Comparison of ENCODE assay signal across 10 cellular contexts in the genomic region with DNA sequence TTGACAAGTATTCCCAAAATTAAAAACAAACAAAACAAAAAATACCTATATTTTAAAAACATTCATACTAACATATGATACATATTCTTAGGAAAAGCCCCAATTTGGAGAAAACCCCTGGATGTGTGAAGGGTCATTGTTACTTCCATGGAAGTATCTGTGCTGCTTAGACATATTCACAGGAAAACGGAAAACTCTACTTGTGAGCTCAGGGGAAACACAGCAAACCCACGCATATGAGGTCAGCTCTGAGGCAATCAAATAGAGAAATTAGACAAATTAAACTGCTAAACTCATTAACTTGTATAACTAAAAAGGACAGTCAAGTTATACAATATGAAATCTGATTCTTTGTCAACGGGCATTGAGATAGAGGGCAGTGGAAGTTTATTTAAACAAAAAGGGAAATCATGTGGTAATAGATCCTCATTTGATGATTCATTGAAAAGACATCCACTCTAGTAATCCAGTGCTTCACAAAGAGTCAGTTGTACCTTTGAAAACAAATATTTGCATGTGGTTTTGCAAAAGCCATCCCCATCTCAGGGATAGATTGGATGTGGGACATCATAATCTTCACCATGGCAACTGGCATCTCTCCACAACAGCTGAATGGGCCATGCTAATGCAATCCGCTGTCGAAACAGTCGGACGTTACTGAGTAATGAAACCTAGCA.
DNase-seq lines count a peak whose midpoint lies in the region; ATAC-seq and TF ChIP-seq lines count a peak whose summit lies in the region.
"Had no signal": no experiment of that assay in that cellular context is flagged by ENCODE, and none has a peak within 500 bp of the region (broad histone marks: within the 10 kb centered on the region; RNA-seq: fewer than 3 reads in every experiment).

No MANE protein-coding gene starts in this region.

- ATAC-seq in lung (ENCODE audit: insufficient read depth, low FRiP score) (peak; percentile 53), GM19395 (IDR thresholded peaks at IDR 0.05; ENCODE audit: unreplicated experiment) (no peak)

- H3K27me3 ChIP-seq in lung (ENCODE audit: control insufficient read depth, insufficient read depth), result no peaks in the 10 kb centered on the region

- H3K4me3 ChIP-seq in astrocyte of the cerebellum (ENCODE audit: low read depth, low read length) (no peak overlapping the region), lung (no peak overlapping the region)

- peak; percentile 38 for DNase-seq in DMS79 (lab: John Stamatoyannopoulos, UW)
- DNase-seq in NCI-H2107 (lab: John Stamatoyannopoulos, UW), result peak; percentile 15
- peak; percentile 91 for DNase-seq in astrocyte of the cerebellum (ENCODE audit: low read depth)
- DNase-seq in lung (ENCODE audit: low spot score), result no peak
- DNase-seq in iPS-NIHi7 (ENCODE audit: extremely low spot score), result no peak
- no peak for DNase-seq in activated CD4-positive, alpha-beta T cell treated with anti-CD3 and anti-CD28 coated beads, Interleukin-2, amount 50 U/mL, for 4 hours
- DNase-seq in pons (ENCODE audit: low spot score), result no peak
- DNase-seq: activated CD8-positive, alpha-beta memory T cell treated with anti-CD3 and anti-CD28 coated beads, Interleukin-2, amount 50 U/mL, for 48 hours; OCI-M1 had no signal

- no peaks in the 10 kb centered on the region for H3K9me3 ChIP-seq in lung (ENCODE audit: control insufficient read depth in 2 of 2, insufficient read depth in 1 of 2, low read length in 1 of 2)

- WGBS in lung, 2 donors, result 77 to 81% methylated on average over 7 of the region's 7 CpGs

- H3K27ac ChIP-seq in lung (ENCODE audit: low read depth in 1 of 2, low read length in 1 of 2), result no peak overlapping the region

- no peak for TF ChIP-seq CTCF in astrocyte of the cerebellum (IDR thresholded peaks at IDR 0.05; ENCODE audit: low read depth, low read length, missing control alignments)
- TF ChIP-seq CTCF in lung (IDR thresholded peaks at IDR 0.05; ENCODE audit: control extremely low read depth, extremely low read depth), result no peak

- in situ Hi-C loops in astrocyte of the cerebellum (cut with HindIII; ENCODE audit: low sequenced_read_pairs), result no loop called here

- H3K4me1 ChIP-seq in lung (ENCODE audit: control insufficient read depth in 2 of 2, insufficient read depth in 2 of 2, low read length in 2 of 2), result no peaks in the 10 kb centered on the region

- no peaks in the 10 kb centered on the region for H3K36me3 ChIP-seq in lung (ENCODE audit: control insufficient read depth in 2 of 2, insufficient read depth in 2 of 2, low read length in 2 of 2)

Comparison
In these comparisons a context has a peak if more than half of its experiments do, and no peak if none do; other contexts are left out.
1. DNase-seq: peak in DMS79 (single experiment), NCI-H2107 (single experiment) and astrocyte of the cerebellum (single experiment); none in lung (single experiment), iPS-NIHi7 (single experiment), activated CD4-positive, alpha-beta T cell treated with anti-CD3 and anti-CD28 coated beads, Interleukin-2, amount 50 U/mL, for 4 hours (0 of 2) and pons (single experiment).